In the genomic region with DNA sequence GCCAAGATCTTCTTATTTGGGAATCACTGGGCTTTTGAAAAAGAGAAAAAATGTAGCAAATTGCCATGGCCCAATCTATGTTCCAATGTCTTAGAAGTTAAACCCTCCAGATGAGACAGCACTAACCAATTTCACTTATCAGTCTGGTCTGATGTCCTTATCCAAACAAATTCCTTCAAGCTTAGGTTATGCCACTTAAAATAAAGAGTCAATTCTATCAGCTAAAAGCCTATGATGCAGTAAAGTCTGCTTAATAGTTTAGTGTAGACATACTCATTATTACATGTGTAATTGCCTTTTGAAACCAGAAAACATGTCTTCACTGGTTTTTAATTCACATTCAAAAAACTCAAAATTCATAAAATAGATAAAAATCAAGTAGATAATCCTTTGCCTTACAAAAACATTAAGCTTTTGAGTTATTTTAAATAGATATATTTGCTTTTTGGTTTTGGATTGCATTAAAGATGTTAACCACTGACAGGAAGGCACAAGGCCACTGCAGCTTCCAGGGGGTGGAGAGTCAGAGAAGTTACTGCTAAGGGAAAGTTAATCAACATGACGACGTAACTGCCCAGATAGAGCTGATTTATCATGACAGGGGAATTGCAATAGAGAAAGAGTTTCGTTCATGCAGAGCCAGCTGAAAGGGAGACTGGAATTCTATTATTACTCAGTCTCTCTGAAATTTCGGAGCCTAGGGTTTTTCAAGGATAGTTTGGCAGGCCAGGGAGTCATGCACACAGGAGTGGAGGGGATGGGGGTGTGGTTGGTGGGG, we compare ENCODE assay signal across 26 cellular contexts.
DNase-seq lines count a peak whose midpoint lies in the region; ATAC-seq and TF ChIP-seq lines count a peak whose summit lies in the region.
"Had no signal": no experiment of that assay in that cellular context is flagged by ENCODE, and none has a peak within 500 bp of the region (broad histone marks: within the 10 kb centered on the region; RNA-seq: fewer than 3 reads in every experiment).

No MANE protein-coding gene starts in this region.

- H4K20me1 ChIP-seq in SK-N-SH (ENCODE audit: insufficient read depth) = no peaks in the 10 kb centered on the region

- no peaks in the 10 kb centered on the region for H3K79me2 ChIP-seq in SK-N-SH (ENCODE audit: insufficient read depth)

- no peak for TF ChIP-seq RAD21 in SK-N-SH (IDR thresholded peaks at IDR 0.05; ENCODE audit: low read length)

- DNase-seq in SK-N-SH (no peak), endodermal cell (no peak), foreskin melanocyte (no peak), HFFc6 (no peak), caudate nucleus (lab: John Stamatoyannopoulos, UW) (no peak)
- DNase-seq: Calu3; CD8-positive, alpha-beta memory T cell; H7; Kasumi-1; NCI-H1092 treated with DMSO at 0.1 percent for 48 hours; NCI-H1436; NCI-H187; NCI-H2081 treated with DMSO at 0.1 percent for 48 hours; NCI-H2171; NCI-H526; NCI-H82; NK-92 treated with Interleukin-12 subunit alpha and Interleukin-12 subunit beta, amount 100 ng/mL, for 24 hours; PC-9 had no signal

- no peak overlapping the region for H3K4me3 Mint-ChIP-seq in endodermal cell
- H3K4me3 Mint-ChIP-seq in HFFc6 = no peak overlapping the region
- H3K4me3 Mint-ChIP-seq: B cell; CD8-positive, alpha-beta memory T cell had no signal

- H3K4me1 ChIP-seq in SK-N-SH (ENCODE audit: control insufficient read depth in 1 of 2, insufficient read depth in 2 of 2, low read depth in 1 of 2, low read length in 1 of 2) (no peaks in the 10 kb centered on the region), endodermal cell (ENCODE audit: control insufficient read depth, insufficient read depth, low read length) (no peaks in the 10 kb centered on the region), mesodermal cell (ENCODE audit: control insufficient read depth, insufficient read depth, low read length, poor library complexity, severe bottlenecking) (no peaks in the 10 kb centered on the region)

- POLR2A ChIA-PET in SK-N-SH (lab: Yijun Ruan, JAX) = no interaction called here

- no peak overlapping the region for H3K4me2 ChIP-seq in SK-N-SH
- H3K4me2 ChIP-seq: PC-9 had no signal

- H3K27ac Mint-ChIP-seq in endodermal cell = no peak overlapping the region
- H3K27ac Mint-ChIP-seq in HFFc6 = no peak overlapping the region
- H3K27ac Mint-ChIP-seq: B cell; CD8-positive, alpha-beta memory T cell had no signal

- H3K27me3 ChIP-seq in SK-N-SH (ENCODE audit: insufficient read depth) = no peaks in the 10 kb centered on the region
- no peaks in the 10 kb centered on the region for H3K27me3 ChIP-seq in endodermal cell (ENCODE audit: control insufficient read depth, insufficient read depth, low read length, poor library complexity, severe bottlenecking)

- no peak overlapping the region for H3K9ac ChIP-seq in SK-N-SH
- no peak overlapping the region for H3K9ac ChIP-seq in endodermal cell (ENCODE audit: extremely low read depth, low read length, poor library complexity, severe bottlenecking)

- H3K9me3 ChIP-seq in SK-N-SH = no peaks in the 10 kb centered on the region
- H3K9me3 ChIP-seq in endodermal cell (ENCODE audit: control insufficient read depth, low read length) = peaks cover 12% of the 10 kb centered on the region
- H3K9me3 ChIP-seq in mesodermal cell (ENCODE audit: control insufficient read depth, low read length) = peaks cover 7% of the 10 kb centered on the region

- H3K36me3 ChIP-seq in SK-N-SH (replicated peaks in 1 of 2; ENCODE audit: control insufficient read depth in 1 of 2, insufficient read depth in 2 of 2, low read length in 1 of 2) = no peaks in the 10 kb centered on the region
- no peaks in the 10 kb centered on the region for H3K36me3 ChIP-seq in endodermal cell (ENCODE audit: control insufficient read depth, insufficient read depth, low read length)
- no peaks in the 10 kb centered on the region for H3K36me3 ChIP-seq in mesodermal cell (ENCODE audit: control insufficient read depth, insufficient read depth, low read length)

- TF ChIP-seq EP300 in SK-N-SH (IDR thresholded peaks at IDR 0.05; ENCODE audit: borderline replicate concordance in 1 of 2, low read depth in 1 of 2, low read length in 1 of 2) = no peak

- H3K36me3 Mint-ChIP-seq in endodermal cell (ENCODE audit: low read depth) (no peaks in the 10 kb centered on the region), HFFc6 (ENCODE audit: low read depth) (no peaks in the 10 kb centered on the region; the same call in 1 of the 2 replicates)
- H3K36me3 Mint-ChIP-seq: CD8-positive, alpha-beta memory T cell had no signal

- H3K9me2 ChIP-seq in SK-N-SH = no peaks in the 10 kb centered on the region

- no peak overlapping the region for H3K27ac ChIP-seq in SK-N-SH (ENCODE audit: low read depth in 2 of 2, low read length in 1 of 2)
- H3K27ac ChIP-seq in endodermal cell (ENCODE audit: low read depth, low read length) = no peak overlapping the region
- peak overlapping the region; percentile 25 for H3K27ac ChIP-seq in mesodermal cell (ENCODE audit: low read depth, low read length, severe bottlenecking)
- H3K27ac ChIP-seq in caudate nucleus (ENCODE audit: low read depth, low read length) = no peak overlapping the region
- H3K27ac ChIP-seq: 22Rv1, C4-2B, PC-9 had no signal

- no peaks in the 10 kb centered on the region for H3F3A ChIP-seq in SK-N-SH (replicated peaks; ENCODE audit: insufficient read depth)

- no peaks in the 10 kb centered on the region for H3K27me3 Mint-ChIP-seq in endodermal cell (ENCODE audit: insufficient read depth)
- peaks cover 2% of the 10 kb centered on the region for H3K27me3 Mint-ChIP-seq in HFFc6 (ENCODE audit: insufficient read depth)

- ATAC-seq in SK-N-SH treated with all-trans-retinoic acid at 6 μM for 48 hours (no peak), HG02840 (IDR thresholded peaks at IDR 0.05; ENCODE audit: low FRiP score, unreplicated experiment) (no peak)
- ATAC-seq: K562, Right ventricle myocardium inferior had no signal

- WGBS in SK-N-SH (ENCODE audit: low lambda C conversion rate) = 24% methylated on average over 4 of the region's 4 CpGs
- 89 to 95% methylated on average over 4 of the region's 4 CpGs for WGBS in endodermal cell (ENCODE audit: insufficient coverage in 1 of 2, insufficient read length in 1 of 2), 2 experiments
- WGBS in mesodermal cell (ENCODE audit: insufficient coverage in 2 of 2), 2 experiments = 83 to 92% methylated on average over 4 of the region's 4 CpGs

- CTCF ChIA-PET in SK-N-SH (lab: Yijun Ruan, JAX) = interaction anchor here (1.1 to 1.2 kb wide), 3 partner anchors 38 to 876 kb away, joined by 3 to 4 read pairs (median 3); no protein-coding TSS in a partner anchor

- H3K9me3 Mint-ChIP-seq in endodermal cell = peaks cover 14% of the 10 kb centered on the region
- H3K9me3 Mint-ChIP-seq in HFFc6 = peaks cover 63% of the 10 kb centered on the region
- H3K9me3 Mint-ChIP-seq: CD8-positive, alpha-beta memory T cell had no signal

- no peaks in the 10 kb centered on the region for H3K4me1 Mint-ChIP-seq in endodermal cell
- no peaks in the 10 kb centered on the region for H3K4me1 Mint-ChIP-seq in HFFc6 (ENCODE audit: low read depth)
- H3K4me1 Mint-ChIP-seq: B cell; CD8-positive, alpha-beta memory T cell had no signal

- H2AFZ ChIP-seq in SK-N-SH (ENCODE audit: low read depth) = no peak overlapping the region
- H2AFZ ChIP-seq: PC-9 had no signal

- H3K4me3 ChIP-seq in SK-N-SH (ENCODE audit: low read depth in 2 of 2, low read length in 1 of 2) = no peak overlapping the region
- peak overlapping the region; percentile 31 for H3K4me3 ChIP-seq in endodermal cell (ENCODE audit: low read length)
- H3K4me3 ChIP-seq in mesodermal cell (ENCODE audit: extremely low read depth, insufficient read depth, low read length, poor library complexity, severe bottlenecking) = no peak overlapping the region
- H3K4me3 ChIP-seq: K562, PC-9 had no signal

- no peak for TF ChIP-seq CTCF in SK-N-SH (IDR thresholded peaks at IDR 0.05)
- no peak for TF ChIP-seq CTCF in endodermal cell (conservative IDR thresholded peaks at IDR 0.05)
- TF ChIP-seq CTCF in HFFc6 (IDR thresholded peaks at IDR 0.05) = no peak

TF ChIP-seq in SK-N-SH treated with all-trans-retinoic acid at 6 μM for 48 hours, 23 proteins besides CTCF, POLR2A, EP300 and RAD21:
- TF ChIP-seq, protein P1, sequence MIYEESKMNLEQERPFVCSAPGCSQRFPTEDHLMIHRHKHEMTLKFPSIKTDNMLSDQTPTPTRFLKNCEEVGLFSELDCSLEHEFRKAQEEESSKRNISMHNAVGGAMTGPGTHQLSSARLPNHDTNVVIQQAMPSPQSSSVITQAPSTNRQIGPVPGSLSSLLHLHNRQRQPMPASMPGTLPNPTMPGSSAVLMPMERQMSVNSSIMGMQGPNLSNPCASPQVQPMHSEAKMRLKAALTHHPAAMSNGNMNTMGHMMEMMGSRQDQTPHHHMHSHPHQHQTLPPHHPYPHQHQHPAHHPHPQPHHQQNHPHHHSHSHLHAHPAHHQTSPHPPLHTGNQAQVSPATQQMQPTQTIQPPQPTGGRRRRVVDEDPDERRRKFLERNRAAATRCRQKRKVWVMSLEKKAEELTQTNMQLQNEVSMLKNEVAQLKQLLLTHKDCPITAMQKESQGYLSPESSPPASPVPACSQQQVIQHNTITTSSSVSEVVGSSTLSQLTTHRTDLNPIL (CRISPR knock-in tag; IDR thresholded peaks at IDR 0.05; ENCODE audit: low read depth) = peak; percentile 57; the same call in 1 of the 2 replicates
- TF ChIP-seq ESRRG (CRISPR knock-in tag; IDR thresholded peaks at IDR 0.05) (no peak), TOX (CRISPR knock-in tag; IDR thresholded peaks at IDR 0.05; ENCODE audit: borderline replicate concordance) (no peak), ISL1 (CRISPR knock-in tag; IDR thresholded peaks at IDR 0.05) (peak; percentile 69)

TF ChIP-seq in SK-N-SH, 30 proteins besides CTCF, POLR2A, EP300 and RAD21 (continues in another document):
- no peak for TF ChIP-seq ZBTB33 (IDR thresholded peaks at IDR 0.05; ENCODE audit: borderline replicate concordance, low read depth)
